In genomic region chr15:92268900-92269299, GRCh38 we compare ENCODE assay signal across 20 cellular contexts.
DNase-seq lines count a peak whose midpoint lies in the region; ATAC-seq, FAIRE-seq and TF ChIP-seq lines count a peak whose summit lies in the region.
"Had no signal": no experiment of that assay in that cellular context is flagged by ENCODE, and none has a peak within 500 bp of the region (broad histone marks: within the 10 kb centered on the region; RNA-seq: fewer than 3 reads in every experiment).

No MANE protein-coding gene starts in this region.

- no peak for TF ChIP-seq EP300 in H1 (IDR thresholded peaks at IDR 0.05; ENCODE audit: borderline replicate concordance in 1 of 2, low read depth in 2 of 2, low read length in 2 of 2)

- no peak overlapping the region for H4K5ac ChIP-seq in H1 (ENCODE audit: insufficient read length, low read depth, low read length)

- no peak overlapping the region for H2BK15ac ChIP-seq in H1 (ENCODE audit: low read length)

- TF ChIP-seq CTCF in H1 (IDR thresholded peaks at IDR 0.05; ENCODE audit: control extremely low read depth in 1 of 3, insufficient read depth in 1 of 3, low read depth in 1 of 3, low read length in 3 of 3) (no peak), spleen (IDR thresholded peaks at IDR 0.05 in 8 of 11, conservative IDR thresholded peaks at IDR 0.05 in 3 of 11) (no peak)

- no peaks in the 10 kb centered on the region for H3K79me1 ChIP-seq in H1 (ENCODE audit: low read depth, low read length)

- H2BK5ac ChIP-seq in H1 (ENCODE audit: low read depth, low read length): no peak overlapping the region

- CTCF ChIA-PET in H1 (lab: Charles Lee; ENCODE audit: partially characterized antibody): interaction anchor here (0.6 to 3.0 kb wide), 13 partner anchors 9 to 330 kb away, joined by 3 to 23 read pairs (median 4); no protein-coding TSS in a partner anchor

- POLR2A ChIA-PET in H1 (lab: Charles Lee; ENCODE audit: partially characterized antibody): interaction anchor here (0.7 kb wide), 1 partner anchor 69 kb away, joined by 5 read pairs; no protein-coding TSS in a partner anchor

- H2AFZ ChIP-seq in H1 (ENCODE audit: low read length): no peak overlapping the region

- no peaks in the 10 kb centered on the region for H3K79me2 ChIP-seq in H1 (ENCODE audit: control insufficient read depth in 1 of 2, insufficient read depth in 2 of 2, low read length in 2 of 2)

- no peak overlapping the region for H3K23ac ChIP-seq in H1 (ENCODE audit: insufficient read length)

- no peak overlapping the region for H2BK12ac ChIP-seq in H1 (ENCODE audit: low read depth, low read length)

- no peak for TF ChIP-seq RAD21 in H1 (IDR thresholded peaks at IDR 0.05 in 1 of 2, conservative IDR thresholded peaks at IDR 0.05 in 1 of 2; ENCODE audit: low read depth in 2 of 2, low read length in 2 of 2)

- no peak overlapping the region for H3K4ac ChIP-seq in H1 (replicated peaks; ENCODE audit: insufficient read length, low read depth, low read length)

- no peak overlapping the region for H3K9ac ChIP-seq in H1 (replicated peaks in 1 of 4; ENCODE audit: extremely low read depth in 1 of 4, low read depth in 3 of 4, low read length in 3 of 4)

- H3K14ac ChIP-seq in H1 (ENCODE audit: insufficient read length): no peak overlapping the region

- no peaks in the 10 kb centered on the region for H4K20me1 ChIP-seq in H1 (replicated peaks in 1 of 2; ENCODE audit: control insufficient read depth in 1 of 2, insufficient read depth in 2 of 2, low read length in 2 of 2)

- DNase-seq in ELF-1 (ENCODE audit: low read depth, low spot score): peak; percentile 8
- DNase-seq in H7: peak; percentile 15
- peak; percentile 27 for DNase-seq in NCI-H345 treated with DMSO at 0.1 percent for 48 hours (lab: John Stamatoyannopoulos, UW; ENCODE audit: unreplicated experiment)
- no peak for DNase-seq in H1 (ENCODE audit: low read depth in 1 of 2, low spot score in 2 of 2)
- no peak for DNase-seq in spleen
- no peak for DNase-seq in hepatic stellate cell (ENCODE audit: low spot score)
- DNase-seq in NCI-H146 treated with DMSO at 0.1 percent for 48 hours (lab: John Stamatoyannopoulos, UW; ENCODE audit: unreplicated experiment): no peak
- DNase-seq: BE2C; CD8-positive, alpha-beta memory T cell; NCI-H1930; T-cell; T1000 had no signal

- no peak overlapping the region for H3K56ac ChIP-seq in H1 (replicated peaks; ENCODE audit: insufficient read length, low read depth, low read length)

- TF ChIP-seq POLR2A in H1 (IDR thresholded peaks at IDR 0.05; ENCODE audit: control extremely low read depth in 1 of 2, low read depth in 2 of 2, low read length in 2 of 2): no peak
- TF ChIP-seq POLR2A in spleen (IDR thresholded peaks at IDR 0.05): no peak

- WGBS in H1 (ENCODE audit: extremely low coverage in 1 of 2, insufficient coverage in 1 of 2, insufficient read length in 1 of 2, insufficient replicate concordance in 2 of 2, low coverage in 1 of 2, low lambda C conversion rate in 2 of 2, missing lambda C conversion rate in 1 of 2), 2 experiments: 72% methylated on average over 3 of the region's 3 CpGs; no CpG with 5 or more reads in 1 of the 2 experiments
- 67 to 91% (median 79%) methylated on average over 3 of the region's 3 CpGs for WGBS in spleen, 5 donors

- intact Hi-C loops in spleen (cut with DNase I; ENCODE audit: low total_unique reads): no loop called here

- H2AK5ac ChIP-seq in H1 (ENCODE audit: low read depth, low read length): no peak overlapping the region

- no peaks in the 10 kb centered on the region; a peak in 1 of 4 replicates for H3K9me3 ChIP-seq in H1 (ENCODE audit: insufficient read depth in 2 of 2, low read depth in 1 of 2, low read length in 1 of 2)
- no peaks in the 10 kb centered on the region for H3K9me3 ChIP-seq in spleen
- H3K9me3 ChIP-seq: BE2C had no signal

- no peak overlapping the region for H3K18ac ChIP-seq in H1 (ENCODE audit: extremely low read depth, low read length)

- H3K4me1 ChIP-seq in H1 (replicated peaks in 1 of 4; ENCODE audit: control insufficient read depth in 3 of 4, insufficient read depth in 4 of 4, low read length in 3 of 4) (peaks cover 0 to 3% (median 3%) of the 10 kb centered on the region in 4 experiments; a peak in 5 of 7 replicates), spleen (no peaks in the 10 kb centered on the region)
- H3K4me1 ChIP-seq: BE2C had no signal

- H3K23me2 ChIP-seq in H1 (ENCODE audit: low read depth, low read length): no peaks in the 10 kb centered on the region

- H4K8ac ChIP-seq in H1 (ENCODE audit: extremely low read depth, insufficient read depth, low read length): no peak overlapping the region

- H3K4me3 ChIP-seq in H7 (ENCODE audit: insufficient read depth, low read depth, low read length) (no peak overlapping the region), H1 (ENCODE audit: extremely low read depth in 1 of 4, insufficient read depth in 2 of 4, low read depth in 3 of 4, low read length in 4 of 4) (no peak overlapping the region), spleen (no peak overlapping the region)
- H3K4me3 ChIP-seq: GM12878, SK-N-MC had no signal

- no peak overlapping the region for H4K91ac ChIP-seq in H1 (replicated peaks; ENCODE audit: insufficient read length, low read length)

- H3K36me3 ChIP-seq in H7 (replicated peaks; ENCODE audit: control insufficient read depth, insufficient read depth, low read length): no peaks in the 10 kb centered on the region
- H3K36me3 ChIP-seq in H1 (ENCODE audit: control insufficient read depth in 2 of 4, insufficient read depth in 4 of 4, low read length in 3 of 4): no peaks in the 10 kb centered on the region
- no peaks in the 10 kb centered on the region for H3K36me3 ChIP-seq in spleen
- H3K36me3 ChIP-seq: BE2C had no signal

- no peak for ATAC-seq in HG02571 (IDR thresholded peaks at IDR 0.05; ENCODE audit: unreplicated experiment)
- ATAC-seq: GM12878, HCT116, Panc1, Right ventricle myocardium inferior, T-cell had no signal

- H3K4me2 ChIP-seq in H1 (ENCODE audit: insufficient read depth in 1 of 2, low read depth in 2 of 2, low read length in 2 of 2): no peak overlapping the region

- H3K27me3 ChIP-seq in H7 (ENCODE audit: control insufficient read depth, insufficient read depth, low read length) (no peaks in the 10 kb centered on the region), H1 (replicated peaks in 1 of 4; ENCODE audit: control insufficient read depth in 3 of 4, extremely low read depth in 1 of 4, insufficient read depth in 3 of 4, low read length in 3 of 4) (no peaks in the 10 kb centered on the region), spleen (replicated peaks in 1 of 7) (peaks cover 0 to 38% (median 0%) of the 10 kb centered on the region in 7 donors)
- H3K27me3 ChIP-seq: BE2C had no signal

- H3K27ac ChIP-seq in H1 (ENCODE audit: low read depth, low read length) (no peak overlapping the region), spleen (no peak overlapping the region)
- H3K27ac ChIP-seq: HL-60, SK-N-MC had no signal

- H2BK120ac ChIP-seq in H1 (replicated peaks; ENCODE audit: low read depth, low read length): no peak overlapping the region

- H2BK20ac ChIP-seq in H1 (ENCODE audit: low read length): no peak overlapping the region

- peak; percentile 52 for FAIRE-seq in H1 (lab: Jason Lieb, UNC)
- FAIRE-seq: GM12878, GM18507 had no signal

TF ChIP-seq in H1, 55 proteins besides CTCF, POLR2A, EP300 and RAD21:
- TF ChIP-seq, protein P1, sequence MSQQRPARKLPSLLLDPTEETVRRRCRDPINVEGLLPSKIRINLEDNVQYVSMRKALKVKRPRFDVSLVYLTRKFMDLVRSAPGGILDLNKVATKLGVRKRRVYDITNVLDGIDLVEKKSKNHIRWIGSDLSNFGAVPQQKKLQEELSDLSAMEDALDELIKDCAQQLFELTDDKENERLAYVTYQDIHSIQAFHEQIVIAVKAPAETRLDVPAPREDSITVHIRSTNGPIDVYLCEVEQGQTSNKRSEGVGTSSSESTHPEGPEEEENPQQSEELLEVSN (IDR thresholded peaks at IDR 0.05): no peak
- TF ChIP-seq TAF7 (optimal IDR thresholded peaks at IDR 0.05; ENCODE audit: borderline replicate concordance, low read depth, low read length) (no peak), MAX (IDR thresholded peaks at IDR 0.05) (no peak), SAP30 (IDR thresholded peaks at IDR 0.05; ENCODE audit: insufficient read depth, insufficient replicate concordance, low read length) (no peak), TCF12 (IDR thresholded peaks at IDR 0.05; ENCODE audit: low read depth, low read length) (no peak), SIN3A (conservative IDR thresholded peaks at IDR 0.05 in 1 of 2, IDR thresholded peaks at IDR 0.05 in 1 of 2; ENCODE audit: low read depth in 1 of 2, low read length in 2 of 2) (no peak), EGR1 (IDR thresholded peaks at IDR 0.05; ENCODE audit: borderline replicate concordance, low read depth, low read length) (no peak)

Comparison
In these comparisons a context has a peak if more than half of its experiments do, and no peak if none do; other contexts are left out.
1. DNase-seq: peak in ELF-1 (single experiment), H7 (single experiment) and NCI-H345 treated with DMSO at 0.1 percent for 48 hours (single experiment); none in H1 (0 of 2), spleen (single experiment), hepatic stellate cell (single experiment) and NCI-H146 treated with DMSO at 0.1 percent for 48 hours (single experiment).